16 cellular contexts compared by ENCODE assay signal in genomic region chr3:127712881-127713771, GRCh38. TPM values are rescaled to one million over a fixed set of nuclear protein-coding genes. Genes with fewer than 3 reads are reported as not detected.
DNase-seq lines count a peak whose midpoint lies in the region; ATAC-seq, FAIRE-seq and TF ChIP-seq lines count a peak whose summit lies in the region.
"Had no signal": no experiment of that assay in that cellular context is flagged by ENCODE, and none has a peak within 500 bp of the region (broad histone marks: within the 10 kb centered on the region; RNA-seq: fewer than 3 reads in every experiment).

No MANE protein-coding gene starts in this region.

- H3K36me3 ChIP-seq in endothelial cell of umbilical vein (ENCODE audit: control insufficient read depth in 2 of 2, extremely low read depth in 1 of 2, insufficient read depth in 2 of 2, low read length in 2 of 2), result no peaks in the 10 kb centered on the region
- no peaks in the 10 kb centered on the region for H3K36me3 ChIP-seq in neuronal stem cell (replicated peaks in 1 of 2; ENCODE audit: control insufficient read depth in 2 of 2, insufficient read depth in 2 of 2, low read length in 2 of 2)

- peak overlapping the region; percentile 32 for H2BK15ac ChIP-seq in neuronal stem cell (ENCODE audit: low read length)

- H3K4me2 ChIP-seq in endothelial cell of umbilical vein (ENCODE audit: insufficient read depth, low read length) (peak overlapping the region; percentile 40), neuronal stem cell (ENCODE audit: insufficient read depth, low read length, poor library complexity, severe bottlenecking) (no peak overlapping the region)

- H3K4ac ChIP-seq in neuronal stem cell (ENCODE audit: low read length), result no peak overlapping the region

- no peak overlapping the region for H3K4me3 Mint-ChIP-seq in stimulated activated naive CD8-positive, alpha-beta T cell treated with anti-CD3 and anti-CD28 coated beads, Interleukin-15, amount 100 ng/mL, for 72 hours

- no peaks in the 10 kb centered on the region for H3K27me3 ChIP-seq in endothelial cell of umbilical vein (ENCODE audit: control insufficient read depth in 2 of 2, insufficient read depth in 2 of 2, low read length in 2 of 2)
- H3K27me3 ChIP-seq in neuronal stem cell (ENCODE audit: control insufficient read depth in 3 of 3, insufficient read depth in 3 of 3, low read depth in 1 of 3, low read length in 3 of 3), result peaks cover 0 to 14% (median 0%) of the 10 kb centered on the region in 3 experiments
- H3K27me3 ChIP-seq: SJSA1 had no signal

- H2AFZ ChIP-seq in endothelial cell of umbilical vein (ENCODE audit: low read depth, low read length), result no peak overlapping the region
- H2AFZ ChIP-seq in neuronal stem cell (ENCODE audit: low read length), result no peak overlapping the region

- H4K20me1 ChIP-seq in endothelial cell of umbilical vein (replicated peaks; ENCODE audit: control insufficient read depth, extremely low read depth, insufficient read depth, low read length), result no peaks in the 10 kb centered on the region

- BruUV-seq in endothelial cell of umbilical vein (replicated peaks; lab: Mats Ljungman, UMichigan), result no TSS peak

- peak; percentile 20 for TF ChIP-seq POLR2A in endothelial cell of umbilical vein (IDR thresholded peaks at IDR 0.05; ENCODE audit: low read depth, low read length)

- intact Hi-C loops in endothelial cell of umbilical vein (cut with micrococcal nuclease), result no loop called here

- H3K23ac ChIP-seq in neuronal stem cell (ENCODE audit: low read depth, low read length, poor library complexity), result no peak overlapping the region

- no peaks in the 10 kb centered on the region for H3K4me1 Mint-ChIP-seq in stimulated activated naive CD8-positive, alpha-beta T cell treated with anti-CD3 and anti-CD28 coated beads, Interleukin-15, amount 100 ng/mL, for 72 hours

- peaks cover 21% of the 10 kb centered on the region for H3K4me1 ChIP-seq in endothelial cell of umbilical vein (ENCODE audit: control insufficient read depth, extremely low read depth, insufficient read depth, low read length)
- peaks cover 2 to 12% of the 10 kb centered on the region in 2 donors for H3K4me1 ChIP-seq in neuronal stem cell (ENCODE audit: control insufficient read depth in 2 of 2, insufficient read depth in 1 of 2, low read depth in 1 of 2, low read length in 2 of 2)

- DNase-seq in stimulated activated naive CD8-positive, alpha-beta T cell treated with anti-CD3 and anti-CD28 coated beads, Interleukin-15, Interleukin-2, amounts not matched to agents 100 U/mL and 50 U/mL, for 24 hours, result no peak
- DNase-seq in stimulated activated naive CD8-positive, alpha-beta T cell treated with anti-CD3 and anti-CD28 coated beads, Interleukin-15, amount 100 ng/mL, for 72 hours, result no peak
- peak; percentile 26 for DNase-seq in endothelial cell of umbilical vein (ENCODE audit: low read depth, low spot score)
- no peak for DNase-seq in neuronal stem cell (ENCODE audit: low spot score)
- no peak for DNase-seq in activated CD4-positive, alpha-beta T cell treated with anti-CD3 and anti-CD28 coated beads, Interleukin-2, amount 50 U/mL, for 48 hours
- no peak for DNase-seq in NCI-H1105 treated with DMSO at 0.1 percent for 48 hours (lab: John Stamatoyannopoulos, UW)
- DNase-seq: activated CD4-positive, alpha-beta T cell treated with anti-CD3 and anti-CD28 coated beads, Interleukin-2, amount 50 U/mL, for 1 hour; activated T-cell treated with anti-CD3 and anti-CD28 coated beads, Interleukin-2, amount 50 U/mL, for 48 hours; amniotic stem cell; kidney glomerular epithelial cell; stimulated activated CD4-positive, alpha-beta T cell treated with anti-CD3 and anti-CD28 coated beads, Interleukin-1b, Interleukin-23, amount 100 ng/mL, for 48 hours; T1000 had no signal

- no peak overlapping the region for H3K27ac Mint-ChIP-seq in stimulated activated naive CD8-positive, alpha-beta T cell treated with anti-CD3 and anti-CD28 coated beads, Interleukin-15, amount 100 ng/mL, for 72 hours

- H3K79me2 ChIP-seq in endothelial cell of umbilical vein (ENCODE audit: control insufficient read depth, insufficient read depth, low read length), result no peaks in the 10 kb centered on the region

- H3K27ac ChIP-seq in endothelial cell of umbilical vein (ENCODE audit: insufficient read depth, low read depth, low read length) (peak overlapping the region; percentile 23), neuronal stem cell (replicated peaks; ENCODE audit: low read length) (no peak overlapping the region)
- H3K27ac ChIP-seq: SJSA1 had no signal

- peak overlapping the region; percentile 4 for H2BK5ac ChIP-seq in neuronal stem cell (ENCODE audit: low read length)

- no peaks in the 10 kb centered on the region for H3K9me3 Mint-ChIP-seq in stimulated activated naive CD8-positive, alpha-beta T cell treated with anti-CD3 and anti-CD28 coated beads, Interleukin-15, amount 100 ng/mL, for 72 hours

- peak overlapping the region; percentile 5 for H3K9ac ChIP-seq in endothelial cell of umbilical vein (replicated peaks; ENCODE audit: extremely low read depth, insufficient read depth, low read length)
- no peak overlapping the region for H3K9ac ChIP-seq in neuronal stem cell (ENCODE audit: low read depth, low read length, poor library complexity)

- H3K27me3 Mint-ChIP-seq in stimulated activated naive CD8-positive, alpha-beta T cell treated with anti-CD3 and anti-CD28 coated beads, Interleukin-15, amount 100 ng/mL, for 72 hours, result peaks cover 7% of the 10 kb centered on the region

- dilution Hi-C loops in endothelial cell of umbilical vein (cut with MboI; ENCODE audit: extremely low pct_ligation_motif_present, low sequenced_read_pairs), result no loop called here

- CTCF ChIA-PET in endothelial cell of umbilical vein (lab: Charles Lee), result interaction anchor here (1.0 to 2.4 kb wide), 8 partner anchors 16 to 138 kb away, joined by 3 to 26 read pairs (median 4); no protein-coding TSS in a partner anchor

- POLR2A ChIA-PET in endothelial cell of umbilical vein (lab: Charles Lee), result no interaction called here

- FAIRE-seq in endothelial cell of umbilical vein (lab: Jason Lieb, UNC), result no peak
- FAIRE-seq: colon had no signal

- H3K14ac ChIP-seq in neuronal stem cell (ENCODE audit: low read length), result no peak overlapping the region

- H4K8ac ChIP-seq in neuronal stem cell (ENCODE audit: low read depth, low read length), result no peak overlapping the region

- no peaks in the 10 kb centered on the region for H3K79me1 ChIP-seq in neuronal stem cell (ENCODE audit: low read depth, low read length)

- peak overlapping the region; percentile 46 for H3K18ac ChIP-seq in neuronal stem cell (ENCODE audit: low read length)

- H2AK5ac ChIP-seq in neuronal stem cell (ENCODE audit: low read depth, low read length), result peak overlapping the region; percentile 69

- ATAC-seq in stimulated activated naive CD8-positive, alpha-beta T cell treated with anti-CD3 and anti-CD28 coated beads, Interleukin-15, Interleukin-2, amounts not matched to agents 100 U/mL and 50 U/mL, for 24 hours, result peak; percentile 14
- ATAC-seq in stimulated activated naive CD8-positive, alpha-beta T cell treated with anti-CD3 and anti-CD28 coated beads, Interleukin-15, amount 100 ng/mL, for 72 hours, result no peak
- ATAC-seq in HG03045 (IDR thresholded peaks at IDR 0.05; ENCODE audit: unreplicated experiment), result no peak
- no peak for ATAC-seq in GM19463 (IDR thresholded peaks at IDR 0.05; ENCODE audit: unreplicated experiment)

- H2BK12ac ChIP-seq in neuronal stem cell (ENCODE audit: low read length), result peak overlapping the region; percentile 25

- no peak overlapping the region for H2BK120ac ChIP-seq in neuronal stem cell (ENCODE audit: low read depth, low read length)

- H3K4me3 ChIP-seq in endothelial cell of umbilical vein (replicated peaks in 1 of 3; ENCODE audit: insufficient read depth in 1 of 3, low read depth in 1 of 3, low read length in 3 of 3) (no peak overlapping the region), neuronal stem cell (ENCODE audit: low read length in 2 of 2) (no peak overlapping the region)
- H3K4me3 ChIP-seq: SJSA1 had no signal

- H3K9me1 ChIP-seq in endothelial cell of umbilical vein (replicated peaks; ENCODE audit: control insufficient read depth, extremely low read depth, insufficient read depth, low read length), result no peaks in the 10 kb centered on the region

- WGBS in neuronal stem cell (ENCODE audit: extremely low coverage in 2 of 2, insufficient read length in 2 of 2, insufficient replicate concordance in 1 of 2), 2 donors, result no CpG with 5 or more reads among the region's 9 CpGs

- TF ChIP-seq CTCF in endothelial cell of umbilical vein (IDR thresholded peaks at IDR 0.05; ENCODE audit: extremely low read depth in 1 of 2, insufficient read depth in 1 of 2, low read depth in 1 of 2, low read length in 2 of 2), result no peak

- H3K9me3 ChIP-seq in endothelial cell of umbilical vein (replicated peaks; ENCODE audit: control insufficient read depth, insufficient read depth, low read length) (no peaks in the 10 kb centered on the region), neuronal stem cell (replicated peaks in 1 of 2; ENCODE audit: control insufficient read depth in 2 of 2, insufficient read depth in 1 of 2, low read depth in 1 of 2, low read length in 2 of 2) (no peaks in the 10 kb centered on the region)
- H3K9me3 ChIP-seq: SJSA1 had no signal

- H4K91ac ChIP-seq in neuronal stem cell (ENCODE audit: low read depth, low read length, poor library complexity), result no peak overlapping the region

TF ChIP-seq in endothelial cell of umbilical vein, 7 proteins besides CTCF, POLR2A, EP300 and RAD21:
- TF ChIP-seq GATA2 (IDR thresholded peaks at IDR 0.05; ENCODE audit: insufficient read depth, insufficient read length, low read depth, low read length), result no peak
- no peak for TF ChIP-seq MYC (IDR thresholded peaks at IDR 0.05; ENCODE audit: low read depth, low read length)
- no peak for TF ChIP-seq FOS (IDR thresholded peaks at IDR 0.05; ENCODE audit: borderline replicate concordance, insufficient read depth, low read length)
- TF ChIP-seq JUN (IDR thresholded peaks at IDR 0.05; ENCODE audit: borderline replicate concordance, insufficient read depth, insufficient read length, low read depth), result no peak
- no peak for TF ChIP-seq EZH2 (IDR thresholded peaks at IDR 0.05; ENCODE audit: borderline replicate concordance, low read depth, low read length, severe bottlenecking)

RNA-seq across cellular contexts. Expression of gene ABTB1, which starts 40.4 kb away (rescaled TPM):
- total RNA-seq in endothelial cell of umbilical vein, result 14.0 and 15.2 TPM in 2 replicates
- 24.4 and 25.1 TPM in 2 replicates for polyA plus RNA-seq in endothelial cell of umbilical vein
- 11.2 and 14.4 TPM in 2 replicates for polyA plus RNA-seq in endothelial cell of umbilical vein (2011; cell fraction: cytosol; rRNA removed)
- 79.4 and 95.5 TPM in 2 replicates for polyA plus RNA-seq in endothelial cell of umbilical vein (2011; cell fraction: nucleus; rRNA removed)
- 8.3 and 9.9 TPM in 2 replicates for polyA plus RNA-seq in endothelial cell of umbilical vein (2012)
- polyA minus RNA-seq in endothelial cell of umbilical vein, result 8.4 and 11.9 TPM in 2 replicates
- 23.7 TPM for polyA minus RNA-seq in endothelial cell of umbilical vein (2011; cell fraction: cytosol; rRNA and poly(A)+ RNA removed)
- polyA minus RNA-seq in endothelial cell of umbilical vein (2011; cell fraction: nucleus; rRNA and poly(A)+ RNA removed), result 14.9 and 19.1 TPM in 2 replicates
- polyA plus RNA-seq in neuronal stem cell (2013, experiment 1 of 2), result 5.8 TPM
- 6.1 TPM for polyA plus RNA-seq in neuronal stem cell (2013, experiment 2 of 2)
